ENCODE assay signal across 25 cellular contexts in the genomic region with DNA sequence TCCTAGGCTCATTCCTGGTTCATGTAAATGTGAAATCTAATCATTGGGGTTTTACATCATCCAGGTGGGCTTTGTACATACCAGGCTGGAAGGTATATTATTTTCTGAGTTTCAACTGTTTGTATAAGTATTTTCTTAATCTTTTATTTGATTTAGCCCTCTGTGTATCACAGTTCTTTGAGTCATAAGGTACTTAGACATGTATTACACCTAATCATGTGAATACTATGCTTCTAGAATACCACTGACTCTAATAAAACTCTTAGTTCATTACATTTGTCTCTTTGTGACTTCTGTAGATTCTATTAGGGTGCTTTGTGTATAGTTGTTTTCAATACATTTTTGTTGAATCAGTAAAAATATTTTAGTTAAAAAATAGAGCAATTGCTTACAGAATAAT.
DNase-seq lines count a peak whose midpoint lies in the region; ATAC-seq, FAIRE-seq and TF ChIP-seq lines count a peak whose summit lies in the region.
"Had no signal": no experiment of that assay in that cellular context is flagged by ENCODE, and none has a peak within 500 bp of the region (broad histone marks: within the 10 kb centered on the region; RNA-seq: fewer than 3 reads in every experiment).

No MANE protein-coding gene starts in this region.

- no peak for TF ChIP-seq CTCF in CD8-positive, alpha-beta T cell (IDR thresholded peaks at IDR 0.05)
- TF ChIP-seq CTCF in K562 (IDR thresholded peaks at IDR 0.05 in 2 of 3, conservative IDR thresholded peaks at IDR 0.05 in 1 of 3; ENCODE audit: insufficient read depth in 2 of 3, low read depth in 1 of 3, low read length in 3 of 3) (no peak), hepatocyte (IDR thresholded peaks at IDR 0.05; ENCODE audit: poor library complexity) (no peak)

- DNase-seq in CD8-positive, alpha-beta T cell = no peak
- DNase-seq in GM23248 (peak; percentile 10), K562 (ENCODE audit: extremely low read depth in 1 of 4, low spot score in 3 of 4) (no peak), hepatocyte (ENCODE audit: low spot score) (no peak), activated T-cell treated with anti-CD3 and anti-CD28 coated beads for 4 hours (no peak), RCC 7860 (ENCODE audit: low spot score) (no peak), SW 1271 (lab: John Stamatoyannopoulos, UW) (no peak)
- DNase-seq: 8988T; ACHN; AML-193; BE2C; Calu3; CD4-positive, alpha-beta T cell; COR-L47; DMS53; DMS79 treated with DMSO at 0.1 percent for 48 hours; H7; HCEC 1CT had no signal

- H3K27me3 Mint-ChIP-seq in CD8-positive, alpha-beta T cell (ENCODE audit: low read depth) = no peaks in the 10 kb centered on the region
- H3K27me3 Mint-ChIP-seq: CD4-positive, alpha-beta T cell had no signal

- no peaks in the 10 kb centered on the region for H3K9me1 ChIP-seq in K562 (ENCODE audit: control insufficient read depth, insufficient read depth, low read length)

- no peak for ATAC-seq in CD8-positive, alpha-beta T cell
- ATAC-seq in K562 (no peak), HG03565 (IDR thresholded peaks at IDR 0.05; ENCODE audit: unreplicated experiment) (no peak)
- ATAC-seq: A549 had no signal

- POLR2A ChIA-PET in CD8-positive, alpha-beta T cell (lab: Charles Lee) = no interaction called here
- POLR2A ChIA-PET in K562 (lab: Yijun Ruan, JAX) = no interaction called here

- peaks cover 21% of the 10 kb centered on the region for H3K36me3 Mint-ChIP-seq in CD8-positive, alpha-beta T cell

- intact Hi-C loops in CD8-positive, alpha-beta T cell (cut with DNase I, micrococcal nuclease) = no loop called here
- intact Hi-C loops in K562 (cut with micrococcal nuclease) = no loop called here

- H3K4me3 Mint-ChIP-seq in CD8-positive, alpha-beta T cell = no peak overlapping the region
- H3K4me3 Mint-ChIP-seq: CD4-positive, alpha-beta T cell had no signal

- H3K27me3 ChIP-seq in CD8-positive, alpha-beta T cell (ENCODE audit: insufficient read depth, low read length) = no peaks in the 10 kb centered on the region
- H3K27me3 ChIP-seq in GM23248 (replicated peaks; ENCODE audit: insufficient read depth) = no peaks in the 10 kb centered on the region
- no peaks in the 10 kb centered on the region for H3K27me3 ChIP-seq in K562 (ENCODE audit: control insufficient read depth in 2 of 2, insufficient read depth in 2 of 2, low read length in 2 of 2)
- no peaks in the 10 kb centered on the region for H3K27me3 ChIP-seq in hepatocyte
- H3K27me3 ChIP-seq: BE2C had no signal

- no peaks in the 10 kb centered on the region for H3K9me2 ChIP-seq in GM23248 (ENCODE audit: insufficient read depth)
- H3K9me2 ChIP-seq in hepatocyte (replicated peaks; ENCODE audit: insufficient read depth) = no peaks in the 10 kb centered on the region

- no TSS peak for BruUV-seq in K562 (replicated peaks; lab: Mats Ljungman, UMichigan)

- H3K9me3 Mint-ChIP-seq in CD8-positive, alpha-beta T cell = no peaks in the 10 kb centered on the region
- H3K9me3 Mint-ChIP-seq: CD4-positive, alpha-beta T cell had no signal

- no peak overlapping the region for H3K27ac ChIP-seq in CD8-positive, alpha-beta T cell (ENCODE audit: low read depth, low read length)
- H3K27ac ChIP-seq in GM23248 (no peak overlapping the region), K562 (ENCODE audit: extremely low read depth, low read depth, low read length) (no peak overlapping the region), hepatocyte (peak overlapping the region; percentile 48)
- H3K27ac ChIP-seq: A549; BLaER1 treated with 17β-estradiol and CSF1 and Interleukin-3, amounts not matched to agents 10 nM and 100 nM had no signal

- H2AFZ ChIP-seq in GM23248 = no peak overlapping the region
- H2AFZ ChIP-seq in K562 (ENCODE audit: low read depth, low read length) = no peak overlapping the region
- no peak overlapping the region for H2AFZ ChIP-seq in hepatocyte

- H3K36me3 ChIP-seq in CD8-positive, alpha-beta T cell (ENCODE audit: insufficient read depth, low read length) = no peaks in the 10 kb centered on the region
- H3K36me3 ChIP-seq in GM23248 (ENCODE audit: low read depth) (no peaks in the 10 kb centered on the region), K562 (ENCODE audit: control insufficient read depth, insufficient read depth, low read length) (no peaks in the 10 kb centered on the region), hepatocyte (replicated peaks; ENCODE audit: insufficient read depth, low read depth) (no peaks in the 10 kb centered on the region)
- H3K36me3 ChIP-seq: BE2C had no signal

- H4K20me1 ChIP-seq in GM23248 (ENCODE audit: insufficient read depth) (no peaks in the 10 kb centered on the region), K562 (replicated peaks; ENCODE audit: control insufficient read depth, insufficient read depth, low read length) (no peaks in the 10 kb centered on the region), hepatocyte (ENCODE audit: insufficient read depth, poor library complexity, severe bottlenecking) (no peaks in the 10 kb centered on the region)

- no peak for TF ChIP-seq EP300 in K562 (IDR thresholded peaks at IDR 0.05; ENCODE audit: low read length)

- no peaks in the 10 kb centered on the region for H3K9me3 ChIP-seq in CD8-positive, alpha-beta T cell (ENCODE audit: low read length)
- H3K9me3 ChIP-seq in GM23248 (ENCODE audit: low read depth) (no peaks in the 10 kb centered on the region), K562 (replicated peaks; ENCODE audit: control insufficient read depth, insufficient read depth, low read depth, low read length) (no peaks in the 10 kb centered on the region), hepatocyte (ENCODE audit: low read depth) (no peaks in the 10 kb centered on the region)
- H3K9me3 ChIP-seq: A549; BE2C; BLaER1 treated with 17β-estradiol and CSF1 and Interleukin-3, amounts not matched to agents 10 nM and 100 nM had no signal

- no peaks in the 10 kb centered on the region for H3K4me1 ChIP-seq in CD8-positive, alpha-beta T cell (ENCODE audit: insufficient read depth, low read length)
- H3K4me1 ChIP-seq in GM23248 (ENCODE audit: insufficient read depth) = peaks cover 48% of the 10 kb centered on the region
- H3K4me1 ChIP-seq in K562 (replicated peaks in 1 of 2; ENCODE audit: control insufficient read depth in 2 of 2, insufficient read depth in 2 of 2, low read length in 2 of 2) = peaks cover 0 to 10% of the 10 kb centered on the region in 2 experiments; a peak in 3 of 5 replicates
- H3K4me1 ChIP-seq in hepatocyte (ENCODE audit: insufficient read depth) = no peaks in the 10 kb centered on the region
- H3K4me1 ChIP-seq: A549, BE2C had no signal

- FAIRE-seq in K562 (lab: Jason Lieb, UNC) (no peak), RCC 7860 (lab: Jason Lieb, UNC) (no peak)
- FAIRE-seq: A549, G401.6, GM12892, H1 had no signal

- peaks cover 2% of the 10 kb centered on the region for H3K4me1 Mint-ChIP-seq in CD8-positive, alpha-beta T cell (ENCODE audit: low read depth)

- H3F3A ChIP-seq in GM23248 (ENCODE audit: insufficient read depth) = peaks cover 39% of the 10 kb centered on the region

- peaks cover 14% of the 10 kb centered on the region for H3K79me2 ChIP-seq in GM23248 (ENCODE audit: insufficient read depth)
- H3K79me2 ChIP-seq in K562 (ENCODE audit: control insufficient read depth, insufficient read depth, low read length) = no peaks in the 10 kb centered on the region
- no peaks in the 10 kb centered on the region for H3K79me2 ChIP-seq in hepatocyte

- in situ Hi-C loops in GM23248 (cut with MboI) = no loop called here
- in situ Hi-C loops in K562 (cut with MboI) = no loop called here

- no peak overlapping the region for H3K4me3 ChIP-seq in CD8-positive, alpha-beta T cell (ENCODE audit: low read depth, low read length)
- no peak overlapping the region for H3K4me3 ChIP-seq in GM23248
- no peak overlapping the region for H3K4me3 ChIP-seq in K562
- no peak overlapping the region for H3K4me3 ChIP-seq in hepatocyte
- H3K4me3 ChIP-seq: A549; BLaER1 treated with 17β-estradiol and CSF1 and Interleukin-3, amounts not matched to agents 10 nM and 100 nM had no signal

- CTCF ChIA-PET in CD8-positive, alpha-beta T cell (lab: Charles Lee) = no interaction called here
- CTCF ChIA-PET in K562 (lab: Yijun Ruan, JAX; ENCODE audit: low intra/inter-chr PET ratio) = no interaction called here

- H3K27ac Mint-ChIP-seq in CD8-positive, alpha-beta T cell = peak overlapping the region; percentile 60
- H3K27ac Mint-ChIP-seq: CD14-positive monocyte; CD4-positive, alpha-beta T cell had no signal

- H3K9ac ChIP-seq in GM23248 (no peak overlapping the region), K562 (ENCODE audit: insufficient read depth in 1 of 2, low read depth in 2 of 2, low read length in 2 of 2) (no peak overlapping the region)
- H3K9ac ChIP-seq: BLaER1 treated with 17β-estradiol and CSF1 and Interleukin-3, amounts not matched to agents 10 nM and 100 nM had no signal

- no peak for TF ChIP-seq RAD21 in K562 (CRISPR knock-in tag; conservative IDR thresholded peaks at IDR 0.05 in 1 of 2, IDR thresholded peaks at IDR 0.05 in 1 of 2)

- no peak for TF ChIP-seq POLR2A in K562 (conservative IDR thresholded peaks at IDR 0.05)

- H3K4me2 ChIP-seq in GM23248 (ENCODE audit: unreplicated experiment) (no peak overlapping the region), K562 (ENCODE audit: insufficient read depth, low read length) (no peak overlapping the region), hepatocyte (no peak overlapping the region)
- H3K4me2 ChIP-seq: A549; BLaER1 treated with 17β-estradiol and CSF1 and Interleukin-3, amounts not matched to agents 10 nM and 100 nM had no signal

TF ChIP-seq in K562, 482 proteins besides CTCF, POLR2A, EP300 and RAD21:
- TF ChIP-seq NELFE (IDR thresholded peaks at IDR 0.05; ENCODE audit: insufficient read depth, insufficient read length) (no peak), NCOA6 (IDR thresholded peaks at IDR 0.05) (no peak), ZFX (CRISPR knock-in tag; IDR thresholded peaks at IDR 0.05) (no peak), BCL6 (CRISPR knock-in tag; IDR thresholded peaks at IDR 0.05) (no peak), ZNF316 (IDR thresholded peaks at IDR 0.05) (peak; percentile 34; the same call in 1 of the 2 replicates), ESRRA (IDR thresholded peaks at IDR 0.05; ENCODE audit: borderline replicate concordance, low read depth) (no peak)
TF ChIP-seq in K562: peak in this region for 1.
